Comparison of ENCODE assay signal across 16 cellular contexts in the genomic region with DNA sequence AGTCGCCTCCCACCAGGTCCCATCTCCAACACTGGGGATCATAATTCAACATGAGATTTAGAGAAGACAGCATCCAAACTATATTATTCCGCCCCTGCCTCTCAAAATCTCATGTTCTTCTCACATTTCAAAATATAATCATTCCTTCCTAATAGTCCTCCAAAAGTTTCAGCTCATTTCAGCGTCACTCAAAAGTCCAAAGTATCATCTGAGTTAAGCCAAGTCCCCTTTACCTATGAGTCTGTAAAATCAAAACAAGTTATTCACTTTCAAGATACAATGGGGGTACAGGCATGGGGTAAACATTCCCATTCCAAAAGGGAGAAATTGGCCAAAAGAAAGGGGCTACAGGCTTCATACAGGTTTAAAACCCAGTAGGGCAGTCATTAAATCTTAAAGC. TPM values are rescaled to one million over a fixed set of nuclear protein-coding genes. Genes with fewer than 3 reads are reported as not detected.
DNase-seq lines count a peak whose midpoint lies in the region; ATAC-seq and TF ChIP-seq lines count a peak whose summit lies in the region.
"Had no signal": no experiment of that assay in that cellular context is flagged by ENCODE, and none has a peak within 500 bp of the region (broad histone marks: within the 10 kb centered on the region; RNA-seq: fewer than 3 reads in every experiment).

No MANE protein-coding gene starts in this region.

- no peak overlapping the region for H3K4me3 ChIP-seq in CD4-positive, alpha-beta memory T cell (ENCODE audit: low read length in 2 of 2)
- no peak overlapping the region for H3K4me3 ChIP-seq in neutrophil (ENCODE audit: low read depth in 1 of 2, low read length in 1 of 2)
- no peak overlapping the region for H3K4me3 ChIP-seq in osteoblast (ENCODE audit: insufficient read depth, low read length)
- H3K4me3 ChIP-seq: A549 had no signal

- no peaks in the 10 kb centered on the region for H3K9me3 ChIP-seq in CD4-positive, alpha-beta memory T cell (ENCODE audit: control insufficient read depth in 1 of 2, low read length in 2 of 2)
- H3K9me3 ChIP-seq in neutrophil = no peaks in the 10 kb centered on the region
- H3K9me3 ChIP-seq in osteoblast (ENCODE audit: low read depth, low read length) = no peaks in the 10 kb centered on the region
- H3K9me3 ChIP-seq: A549 had no signal

- POLR2A ChIA-PET in CD4-positive, alpha-beta memory T cell (lab: Charles Lee; ENCODE audit: partially characterized antibody) = interaction anchor here (1.0 to 1.1 kb wide), 3 partner anchors 9 to 43 kb away, joined by 3 to 5 read pairs (median 4); a partner anchor contains a TSS
- POLR2A ChIA-PET in activated naive CD8-positive, alpha-beta T cell treated with anti-CD3 and anti-CD28 coated beads, Interleukin-2, amount 10 ng/mL, durations not matched to agents 7 days and 5 days (lab: Charles Lee) = interaction anchor here (0.9 kb wide), 1 partner anchor 27 kb away, joined by 3 read pairs; no protein-coding TSS in a partner anchor

- H3K36me3 Mint-ChIP-seq in activated T-cell treated with anti-CD3 and anti-CD28 coated beads, Interleukin-2, amount 50 U/mL, for 24 hours (ENCODE audit: low read depth) = peaks cover 81% of the 10 kb centered on the region
- H3K36me3 Mint-ChIP-seq in CD4-positive, alpha-beta memory T cell = peaks cover 25 to 30% of the 10 kb centered on the region in 2 donors
- H3K36me3 Mint-ChIP-seq in activated naive CD8-positive, alpha-beta T cell treated with anti-CD3 and anti-CD28 coated beads, Interleukin-2, amount 10 ng/mL, durations not matched to agents 7 days and 5 days = peaks cover 58% of the 10 kb centered on the region

- DNase-seq in activated T-cell treated with anti-CD3 and anti-CD28 coated beads, Interleukin-2, amount 50 U/mL, for 24 hours = no peak
- DNase-seq in activated T-cell treated with anti-CD3 and anti-CD28 coated beads, Interleukin-2, amount 50 U/mL, for 48 hours = no peak
- no peak for DNase-seq in CD4-positive, alpha-beta memory T cell
- DNase-seq in activated naive CD8-positive, alpha-beta T cell treated with anti-CD3 and anti-CD28 coated beads, Interleukin-2, amount 10 ng/mL, durations not matched to agents 7 days and 5 days = no peak
- DNase-seq in NCI-H1694 treated with DMSO at 0.1 percent for 48 hours (lab: John Stamatoyannopoulos, UW) = no peak
- DNase-seq in osteoblast (ENCODE audit: insufficient read length, low spot score, missing footprints) = no peak
- DNase-seq: Calu3, DMS53, H7, NCI-H1048, NCI-H1436 treated with DMSO at 0.1 percent for 48 hours, NCI-H2081, NCI-H524 had no signal

- no peaks in the 10 kb centered on the region for H3K36me3 ChIP-seq in CD4-positive, alpha-beta memory T cell (ENCODE audit: insufficient read depth, low read length)
- H3K36me3 ChIP-seq in neutrophil (no peaks in the 10 kb centered on the region), osteoblast (ENCODE audit: insufficient read depth, low read length) (no peaks in the 10 kb centered on the region)

- no peak overlapping the region for H3K27ac ChIP-seq in CD4-positive, alpha-beta memory T cell (ENCODE audit: low read depth, low read length)
- H3K27ac ChIP-seq in neutrophil (peak overlapping the region; percentile 71), osteoblast (ENCODE audit: low read depth, low read length) (no peak overlapping the region)
- H3K27ac ChIP-seq: A549, C4-2B had no signal

- ATAC-seq in activated naive CD8-positive, alpha-beta T cell treated with anti-CD3 and anti-CD28 coated beads, Interleukin-2, amount 10 ng/mL, durations not matched to agents 7 days and 5 days (ENCODE audit: low read depth) = no peak
- ATAC-seq: A549 had no signal

- H3K4me1 Mint-ChIP-seq in activated T-cell treated with anti-CD3 and anti-CD28 coated beads, Interleukin-2, amount 50 U/mL, for 24 hours (ENCODE audit: low read depth) = peaks cover 90% of the 10 kb centered on the region
- H3K4me1 Mint-ChIP-seq in CD4-positive, alpha-beta memory T cell = peaks cover 65 to 72% (median 69%) of the 10 kb centered on the region in 4 donors
- peaks cover 60% of the 10 kb centered on the region for H3K4me1 Mint-ChIP-seq in activated naive CD8-positive, alpha-beta T cell treated with anti-CD3 and anti-CD28 coated beads, Interleukin-2, amount 10 ng/mL, durations not matched to agents 7 days and 5 days

- peaks cover 94% of the 10 kb centered on the region for H3K4me1 ChIP-seq in CD4-positive, alpha-beta memory T cell (ENCODE audit: insufficient read depth, low read length)
- H3K4me1 ChIP-seq in neutrophil (ENCODE audit: control insufficient read depth in 1 of 2, insufficient read depth in 1 of 2, low read depth in 1 of 2, low read length in 1 of 2) (peaks cover 27 to 32% of the 10 kb centered on the region in 2 experiments), osteoblast (ENCODE audit: insufficient read depth, low read length) (no peaks in the 10 kb centered on the region)

- no peaks in the 10 kb centered on the region for H3K27me3 ChIP-seq in CD4-positive, alpha-beta memory T cell (ENCODE audit: insufficient read depth, low read length)
- H3K27me3 ChIP-seq in neutrophil (no peaks in the 10 kb centered on the region), osteoblast (ENCODE audit: insufficient read depth, low read length) (no peaks in the 10 kb centered on the region)

- CTCF ChIA-PET in CD4-positive, alpha-beta memory T cell (lab: Charles Lee; ENCODE audit: partially characterized antibody) = no interaction called here

- H4K20me1 ChIP-seq in osteoblast (ENCODE audit: insufficient read depth, low read length) = peaks cover 63% of the 10 kb centered on the region

- no peak overlapping the region for H2AFZ ChIP-seq in osteoblast (ENCODE audit: low read length)

- no peak overlapping the region for H3K4me3 Mint-ChIP-seq in activated T-cell treated with anti-CD3 and anti-CD28 coated beads, Interleukin-2, amount 50 U/mL, for 24 hours
- H3K4me3 Mint-ChIP-seq in CD4-positive, alpha-beta memory T cell = peak overlapping the region in 1 of 8 donors; percentile 12
- no peak overlapping the region for H3K4me3 Mint-ChIP-seq in activated naive CD8-positive, alpha-beta T cell treated with anti-CD3 and anti-CD28 coated beads, Interleukin-2, amount 10 ng/mL, durations not matched to agents 7 days and 5 days

- H3K27ac Mint-ChIP-seq in activated T-cell treated with anti-CD3 and anti-CD28 coated beads, Interleukin-2, amount 50 U/mL, for 24 hours = peak overlapping the region; percentile 80
- peak overlapping the region in 5 of 7 donors; percentile 49 to 67 (median 61) for H3K27ac Mint-ChIP-seq in CD4-positive, alpha-beta memory T cell
- H3K27ac Mint-ChIP-seq in activated naive CD8-positive, alpha-beta T cell treated with anti-CD3 and anti-CD28 coated beads, Interleukin-2, amount 10 ng/mL, durations not matched to agents 7 days and 5 days = peak overlapping the region; percentile 72

- TF ChIP-seq CTCF in neutrophil (IDR thresholded peaks at IDR 0.05) (no peak), osteoblast (IDR thresholded peaks at IDR 0.05; ENCODE audit: extremely low read depth, low read depth, low read length) (no peak)

- H3K27me3 Mint-ChIP-seq in activated T-cell treated with anti-CD3 and anti-CD28 coated beads, Interleukin-2, amount 50 U/mL, for 24 hours = no peaks in the 10 kb centered on the region
- H3K27me3 Mint-ChIP-seq in CD4-positive, alpha-beta memory T cell = no peaks in the 10 kb centered on the region
- no peaks in the 10 kb centered on the region for H3K27me3 Mint-ChIP-seq in activated naive CD8-positive, alpha-beta T cell treated with anti-CD3 and anti-CD28 coated beads, Interleukin-2, amount 10 ng/mL, durations not matched to agents 7 days and 5 days

- intact Hi-C loops in CD4-positive, alpha-beta memory T cell (cut with micrococcal nuclease) = no loop called here

- peaks cover 15% of the 10 kb centered on the region for H3K9me3 Mint-ChIP-seq in activated T-cell treated with anti-CD3 and anti-CD28 coated beads, Interleukin-2, amount 50 U/mL, for 24 hours
- peaks cover 0 to 7% (median 2%) of the 10 kb centered on the region in 8 donors for H3K9me3 Mint-ChIP-seq in CD4-positive, alpha-beta memory T cell
- H3K9me3 Mint-ChIP-seq in activated naive CD8-positive, alpha-beta T cell treated with anti-CD3 and anti-CD28 coated beads, Interleukin-2, amount 10 ng/mL, durations not matched to agents 7 days and 5 days = peaks cover 8% of the 10 kb centered on the region

- H3K79me2 ChIP-seq in osteoblast (ENCODE audit: insufficient read depth, low read length) = peaks cover 95% of the 10 kb centered on the region

- H3K4me2 ChIP-seq in osteoblast (ENCODE audit: insufficient read depth, low read length) = no peak overlapping the region
- H3K4me2 ChIP-seq: A549 had no signal

RNA-seq across cellular contexts. Expression of a gene that starts 39.5 kb away (rescaled TPM):
- 10 to 100 TPM in 1 of 2 experiments, 1 to 10 TPM in 1; 6.8 to 10.0 TPM for total RNA-seq in CD4-positive, alpha-beta memory T cell
- 1 to 10 TPM in 1 of 2 donors, not detected in 1; 2.2 TPM for polyA plus RNA-seq in CD4-positive, alpha-beta memory T cell
- total RNA-seq in activated naive CD8-positive, alpha-beta T cell treated with anti-CD3 and anti-CD28 coated beads, Interleukin-2, amount 10 ng/mL, durations not matched to agents 7 days and 5 days = 1 to 10 TPM; 9.3 to 9.5 TPM
- total RNA-seq in osteoblast = 3.5 and 3.6 TPM in 2 replicates

RNA-seq across cellular contexts. Expression of a gene that starts 43.0 kb away (rescaled TPM):
- 100 to 1,000 TPM; 108 to 116 TPM for total RNA-seq in CD4-positive, alpha-beta memory T cell
- 10 to 100 TPM; 27.0 to 28.9 TPM for polyA plus RNA-seq in CD4-positive, alpha-beta memory T cell
- 100 to 1,000 TPM; 115 to 130 TPM for total RNA-seq in activated naive CD8-positive, alpha-beta T cell treated with anti-CD3 and anti-CD28 coated beads, Interleukin-2, amount 10 ng/mL, durations not matched to agents 7 days and 5 days
- total RNA-seq in osteoblast = 28.2 and 34.8 TPM in 2 replicates
